22 cellular contexts compared by ENCODE assay signal in genomic region chr19:33441277-33441699, GRCh38.
DNase-seq lines count a peak whose midpoint lies in the region; ATAC-seq, FAIRE-seq and TF ChIP-seq lines count a peak whose summit lies in the region.
"Had no signal": no experiment of that assay in that cellular context is flagged by ENCODE, and none has a peak within 500 bp of the region (broad histone marks: within the 10 kb centered on the region; RNA-seq: fewer than 3 reads in every experiment).

No MANE protein-coding gene starts in this region.

- no TSS peak for BruUV-seq in HepG2 (replicated peaks; lab: Mats Ljungman, UMichigan)

- no peaks in the 10 kb centered on the region for H3K9me3 Mint-ChIP-seq in activated CD8-positive, alpha-beta T cell treated with anti-CD3 and anti-CD28 coated beads, Interleukin-2, amount 10 ng/mL, durations not matched to agents 7 days and 5 days (ENCODE audit: insufficient read depth)
- H3K9me3 Mint-ChIP-seq in activated T-helper 2 cell treated with anti-CD3 and anti-CD28 coated beads, Interferon-gamma antibody, Interleukin-2, Interleukin-4, amounts not matched to agents 10 μg/mL and 5 μg/mL and 100 μg/mL, durations not matched to agents 14 hours and 24 hours and 36 hours: no peaks in the 10 kb centered on the region
- H3K9me3 Mint-ChIP-seq: activated CD4-positive, alpha-beta T cell treated with anti-CD3 and anti-CD28 coated beads, Interleukin-2, amount 10 ng/mL, durations not matched to agents 24 days and 14 days; activated naive CD4-positive, alpha-beta T cell treated with anti-CD3 and anti-CD28 coated beads, Interleukin-2, amount 50 U/mL, for 72 hours; endodermal cell had no signal

- TF ChIP-seq POLR2A in HepG2 (IDR thresholded peaks at IDR 0.05; ENCODE audit: insufficient read depth in 1 of 2, low read depth in 2 of 2, low read length in 2 of 2) (no peak), suprapubic skin (IDR thresholded peaks at IDR 0.05) (no peak)

- H2AFZ ChIP-seq in HepG2 (ENCODE audit: low read length): no peak overlapping the region

- H3K27me3 ChIP-seq in heart right ventricle (no peaks in the 10 kb centered on the region), HepG2 (ENCODE audit: control insufficient read depth in 1 of 2, insufficient read depth in 2 of 2, low read length in 2 of 2) (no peaks in the 10 kb centered on the region), suprapubic skin (no peaks in the 10 kb centered on the region)
- H3K27me3 ChIP-seq: BLaER1 treated with 17β-estradiol and CSF1 and Interleukin-3, amounts not matched to agents 10 nM and 100 nM; MG63 had no signal

- no peak for TF ChIP-seq EP300 in HepG2 (IDR thresholded peaks at IDR 0.05; ENCODE audit: low read depth in 2 of 2, low read length in 2 of 2)
- TF ChIP-seq EP300 in HepG2 (CRISPR knock-in tag; IDR thresholded peaks at IDR 0.05; ENCODE audit: borderline replicate concordance): no peak
- TF ChIP-seq EP300 in suprapubic skin (IDR thresholded peaks at IDR 0.05): no peak

- H3K4me3 ChIP-seq in heart right ventricle (no peak overlapping the region), HepG2 (replicated peaks in 1 of 3; ENCODE audit: insufficient read depth in 1 of 3, low read depth in 2 of 3, low read length in 3 of 3) (no peak overlapping the region), suprapubic skin (no peak overlapping the region)
- H3K4me3 ChIP-seq: BLaER1 treated with 17β-estradiol and CSF1 and Interleukin-3, amounts not matched to agents 10 nM and 100 nM; lung; MG63 had no signal

- H3K27ac ChIP-seq in heart right ventricle: no peak overlapping the region
- H3K27ac ChIP-seq in HepG2 (ENCODE audit: extremely low read length, insufficient read depth, low read length): no peak overlapping the region
- H3K27ac ChIP-seq in suprapubic skin: no peak overlapping the region
- H3K27ac ChIP-seq: BLaER1 treated with 17β-estradiol and CSF1 and Interleukin-3, amounts not matched to agents 10 nM and 100 nM; HL-60 had no signal

- H3K4me3 Mint-ChIP-seq in activated CD8-positive, alpha-beta T cell treated with anti-CD3 and anti-CD28 coated beads, Interleukin-2, amount 10 ng/mL, durations not matched to agents 7 days and 5 days: no peak overlapping the region
- H3K4me3 Mint-ChIP-seq in activated T-helper 2 cell treated with anti-CD3 and anti-CD28 coated beads, Interferon-gamma antibody, Interleukin-2, Interleukin-4, amounts not matched to agents 10 μg/mL and 5 μg/mL and 100 μg/mL, durations not matched to agents 14 hours and 24 hours and 36 hours (ENCODE audit: low read depth): no peak overlapping the region
- H3K4me3 Mint-ChIP-seq: activated CD4-positive, alpha-beta T cell treated with anti-CD3 and anti-CD28 coated beads, Interleukin-2, amount 10 ng/mL, durations not matched to agents 24 days and 14 days; endodermal cell had no signal

- H3K4me1 ChIP-seq in heart right ventricle: peaks cover 0 to 6% (median 0%) of the 10 kb centered on the region in 9 donors
- H3K4me1 ChIP-seq in HepG2 (ENCODE audit: insufficient read depth, low read length): peaks cover 7% of the 10 kb centered on the region; the same call in 1 of the 2 replicates
- H3K4me1 ChIP-seq in suprapubic skin: no peaks in the 10 kb centered on the region
- H3K4me1 ChIP-seq: BLaER1 treated with 17β-estradiol and CSF1 and Interleukin-3, amounts not matched to agents 10 nM and 100 nM had no signal

- peaks cover 0 to 8% (median 0%) of the 10 kb centered on the region in 9 donors for H3K36me3 ChIP-seq in heart right ventricle
- no peaks in the 10 kb centered on the region for H3K36me3 ChIP-seq in HepG2 (replicated peaks in 1 of 2; ENCODE audit: control insufficient read depth in 1 of 2, insufficient read depth in 2 of 2, low read length in 2 of 2)
- no peaks in the 10 kb centered on the region for H3K36me3 ChIP-seq in suprapubic skin
- H3K36me3 ChIP-seq: MG63 had no signal

- TF ChIP-seq CTCF in heart right ventricle (IDR thresholded peaks at IDR 0.05) (no peak), HepG2 (CRISPR knock-in tag; IDR thresholded peaks at IDR 0.05) (no peak), suprapubic skin (IDR thresholded peaks at IDR 0.05) (no peak)

- in situ Hi-C loops in HepG2 (cut with HindIII; ENCODE audit: extremely low pct_ligation_motif_present, low pct_unique_long_range_greater_than_20kb): no loop called here

- no peak for TF ChIP-seq RAD21 in HepG2 (CRISPR knock-in tag; IDR thresholded peaks at IDR 0.05)

- no peak overlapping the region for H3K9ac ChIP-seq in HepG2 (ENCODE audit: insufficient read depth, low read depth, low read length)
- H3K9ac ChIP-seq: BLaER1 treated with 17β-estradiol and CSF1 and Interleukin-3, amounts not matched to agents 10 nM and 100 nM had no signal

- intact Hi-C loops in Right ventricle myocardium superior (cut with DNase I): no loop called here
- intact Hi-C loops in heart right ventricle (cut with DNase I): no loop called here
- intact Hi-C loops in HepG2 (cut with micrococcal nuclease; ENCODE audit: unreplicated experiment): no loop called here
- intact Hi-C loops in activated T-helper 2 cell treated with anti-CD3 and anti-CD28 coated beads, Interferon-gamma antibody, Interleukin-2, Interleukin-4, amounts not matched to agents 10 μg/mL and 5 μg/mL and 100 μg/mL, durations not matched to agents 14 hours and 24 hours and 36 hours (cut with micrococcal nuclease): no loop called here

- H3K27me3 Mint-ChIP-seq in activated CD8-positive, alpha-beta T cell treated with anti-CD3 and anti-CD28 coated beads, Interleukin-2, amount 10 ng/mL, durations not matched to agents 7 days and 5 days (ENCODE audit: low read depth): no peaks in the 10 kb centered on the region
- H3K27me3 Mint-ChIP-seq in activated T-helper 2 cell treated with anti-CD3 and anti-CD28 coated beads, Interferon-gamma antibody, Interleukin-2, Interleukin-4, amounts not matched to agents 10 μg/mL and 5 μg/mL and 100 μg/mL, durations not matched to agents 14 hours and 24 hours and 36 hours (ENCODE audit: low read depth): no peaks in the 10 kb centered on the region
- H3K27me3 Mint-ChIP-seq: activated CD4-positive, alpha-beta T cell treated with anti-CD3 and anti-CD28 coated beads, Interleukin-2, amount 10 ng/mL, durations not matched to agents 24 days and 14 days had no signal

- ATAC-seq in Right ventricle myocardium superior (ENCODE audit: poor library complexity) (no peak), heart right ventricle (no peak), HepG2 (no peak), HG02798 (IDR thresholded peaks at IDR 0.05; ENCODE audit: poor library complexity, unreplicated experiment) (no peak)
- ATAC-seq in activated CD8-positive, alpha-beta T cell treated with anti-CD3 and anti-CD28 coated beads, Interleukin-2, amount 10 ng/mL, durations not matched to agents 7 days and 5 days: peak; percentile 49
- ATAC-seq: activated naive CD4-positive, alpha-beta T cell treated with anti-CD3 and anti-CD28 coated beads, Interleukin-2, amount 50 U/mL, for 72 hours; HCT116 had no signal

- POLR2A ChIA-PET in activated CD8-positive, alpha-beta T cell treated with anti-CD3 and anti-CD28 coated beads, Interleukin-2, amount 10 ng/mL, durations not matched to agents 7 days and 5 days (lab: Charles Lee): no interaction called here
- POLR2A ChIA-PET in HepG2 (lab: Yijun Ruan, JAX): no interaction called here

- no peaks in the 10 kb centered on the region for H4K20me1 ChIP-seq in HepG2 (ENCODE audit: insufficient read depth, low read length)

- H3K4me2 ChIP-seq in HepG2 (ENCODE audit: low read depth, low read length): no peak overlapping the region
- H3K4me2 ChIP-seq: BLaER1 treated with 17β-estradiol and CSF1 and Interleukin-3, amounts not matched to agents 10 nM and 100 nM had no signal

- CTCF ChIA-PET in activated CD8-positive, alpha-beta T cell treated with anti-CD3 and anti-CD28 coated beads, Interleukin-2, amount 10 ng/mL, durations not matched to agents 7 days and 5 days (lab: Charles Lee): no interaction called here
- CTCF ChIA-PET in HepG2 (lab: Yijun Ruan, JAX; ENCODE audit: low intra/inter-chr PET ratio, low total read pairs): no interaction called here

- peaks cover 10% of the 10 kb centered on the region for H3K4me1 Mint-ChIP-seq in activated CD8-positive, alpha-beta T cell treated with anti-CD3 and anti-CD28 coated beads, Interleukin-2, amount 10 ng/mL, durations not matched to agents 7 days and 5 days (ENCODE audit: low read depth)
- peaks cover 2% of the 10 kb centered on the region for H3K4me1 Mint-ChIP-seq in activated T-helper 2 cell treated with anti-CD3 and anti-CD28 coated beads, Interferon-gamma antibody, Interleukin-2, Interleukin-4, amounts not matched to agents 10 μg/mL and 5 μg/mL and 100 μg/mL, durations not matched to agents 14 hours and 24 hours and 36 hours (ENCODE audit: low read depth)
- H3K4me1 Mint-ChIP-seq: activated CD4-positive, alpha-beta T cell treated with anti-CD3 and anti-CD28 coated beads, Interleukin-2, amount 10 ng/mL, durations not matched to agents 24 days and 14 days; endodermal cell had no signal

- WGBS in heart right ventricle, 2 donors: 82 to 87% methylated on average over 11 of the region's 11 CpGs
- WGBS in HepG2 (ENCODE audit: low lambda C conversion rate): no CpG with 5 or more reads among the region's 11 CpGs
- WGBS in suprapubic skin: 100% methylated on average over 1 of the region's 11 CpGs

- no peak overlapping the region for H3K27ac Mint-ChIP-seq in activated CD8-positive, alpha-beta T cell treated with anti-CD3 and anti-CD28 coated beads, Interleukin-2, amount 10 ng/mL, durations not matched to agents 7 days and 5 days
- no peak overlapping the region for H3K27ac Mint-ChIP-seq in activated T-helper 2 cell treated with anti-CD3 and anti-CD28 coated beads, Interferon-gamma antibody, Interleukin-2, Interleukin-4, amounts not matched to agents 10 μg/mL and 5 μg/mL and 100 μg/mL, durations not matched to agents 14 hours and 24 hours and 36 hours
- H3K27ac Mint-ChIP-seq: activated CD4-positive, alpha-beta T cell treated with anti-CD3 and anti-CD28 coated beads, Interleukin-2, amount 10 ng/mL, durations not matched to agents 24 days and 14 days; activated naive CD4-positive, alpha-beta T cell treated with anti-CD3 and anti-CD28 coated beads, Interleukin-2, amount 50 U/mL, for 72 hours; endodermal cell had no signal

- H3K36me3 Mint-ChIP-seq in activated CD8-positive, alpha-beta T cell treated with anti-CD3 and anti-CD28 coated beads, Interleukin-2, amount 10 ng/mL, durations not matched to agents 7 days and 5 days (ENCODE audit: low read depth): no peaks in the 10 kb centered on the region
- no peaks in the 10 kb centered on the region for H3K36me3 Mint-ChIP-seq in activated T-helper 2 cell treated with anti-CD3 and anti-CD28 coated beads, Interferon-gamma antibody, Interleukin-2, Interleukin-4, amounts not matched to agents 10 μg/mL and 5 μg/mL and 100 μg/mL, durations not matched to agents 14 hours and 24 hours and 36 hours (ENCODE audit: low read depth)

- H3K9me3 ChIP-seq in heart right ventricle (no peaks in the 10 kb centered on the region), HepG2 (ENCODE audit: low read length) (no peaks in the 10 kb centered on the region), suprapubic skin (no peaks in the 10 kb centered on the region)
- H3K9me3 ChIP-seq: BLaER1 treated with 17β-estradiol and CSF1 and Interleukin-3, amounts not matched to agents 10 nM and 100 nM; MG63 had no signal

- FAIRE-seq in HepG2 (lab: Jason Lieb, UNC): no peak
- FAIRE-seq: TTC549 had no signal

- DNase-seq in Right ventricle myocardium superior (peak; percentile 10), heart right ventricle (no peak), HepG2 (ENCODE audit: low spot score) (no peak), suprapubic skin (ENCODE audit: low spot score in 2 of 2) (peak; percentile 60 to 74)
- DNase-seq in activated CD8-positive, alpha-beta T cell treated with anti-CD3 and anti-CD28 coated beads, Interleukin-2, amount 10 ng/mL, durations not matched to agents 7 days and 5 days: peak; percentile 35
- DNase-seq in activated T-cell treated with anti-CD3 and anti-CD28 coated beads, Interleukin-2, amount 50 U/mL, for 1 hour: no peak
- no peak for DNase-seq in activated T-helper 2 cell treated with anti-CD3 and anti-CD28 coated beads, Interferon-gamma antibody, Interleukin-2, Interleukin-4, amounts not matched to agents 10 μg/mL and 5 μg/mL and 100 μg/mL, durations not matched to agents 14 hours and 24 hours and 36 hours (ENCODE audit: low spot score)
- DNase-seq: activated CD4-positive, alpha-beta T cell treated with anti-CD3 and anti-CD28 coated beads, Interleukin-2, amount 10 ng/mL, durations not matched to agents 24 days and 14 days; endodermal cell; IMR-90; MG63; NCI-H146; NCI-H69; occipital lobe; SHP77 treated with DMSO at 0.1 percent for 48 hours had no signal

- no peaks in the 10 kb centered on the region for H3K79me2 ChIP-seq in HepG2 (ENCODE audit: insufficient read depth, low read length)

Comparison
In these comparisons a context has a peak if more than half of its experiments do, and no peak if none do; other contexts are left out.
1. DNase-seq: peak in Right ventricle myocardium superior (single experiment), activated CD8-positive, alpha-beta T cell treated with anti-CD3 and anti-CD28 coated beads, Interleukin-2, amount 10 ng/mL, durations not matched to agents 7 days and 5 days (single experiment) and suprapubic skin (2 of 2); none in heart right ventricle (0 of 2), HepG2 (single experiment), activated T-cell treated with anti-CD3 and anti-CD28 coated beads, Interleukin-2, amount 50 U/mL, for 1 hour (single experiment) and activated T-helper 2 cell treated with anti-CD3 and anti-CD28 coated beads, Interferon-gamma antibody, Interleukin-2, Interleukin-4, amounts not matched to agents 10 μg/mL and 5 μg/mL and 100 μg/mL, durations not matched to agents 14 hours and 24 hours and 36 hours (single experiment).